ENCODE assay signal across 1 cellular context in the genomic region with DNA sequence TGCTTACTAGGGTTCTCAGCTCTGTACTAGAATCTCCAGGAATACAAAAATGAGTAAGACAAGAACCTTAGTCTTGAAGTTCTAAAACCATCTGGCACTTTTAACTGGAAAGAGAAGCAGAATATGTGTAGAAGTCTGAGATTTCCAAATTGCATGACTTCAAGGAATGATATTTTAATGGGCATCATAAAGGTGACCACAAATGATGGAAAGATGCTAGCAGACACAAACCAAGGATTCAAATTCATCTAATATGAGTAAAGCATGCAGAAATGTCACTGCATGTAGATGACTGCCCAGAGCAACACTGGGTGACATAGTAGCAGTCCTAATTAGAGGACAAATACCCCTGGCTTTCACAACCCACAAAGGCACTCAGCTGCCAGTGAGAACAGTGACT.
TF ChIP-seq lines count a peak whose summit lies in the region.

No MANE protein-coding gene starts in this region.

TF ChIP-seq in GM12891, 5 proteins besides CTCF, POLR2A, EP300 and RAD21:
- no peak for TF ChIP-seq POU2F2 (IDR thresholded peaks at IDR 0.05; ENCODE audit: low read depth, low read length)
- TF ChIP-seq POLR2AphosphoS5 (IDR thresholded peaks at IDR 0.05; ENCODE audit: low read depth, low read length) = no peak
- TF ChIP-seq TAF1 (IDR thresholded peaks at IDR 0.05; ENCODE audit: low read depth, low read length) = no peak
- TF ChIP-seq PAX5 (IDR thresholded peaks at IDR 0.05; ENCODE audit: insufficient read depth, low read length, severe bottlenecking) = no peak
- TF ChIP-seq SPI1 (IDR thresholded peaks at IDR 0.05; ENCODE audit: low read depth, low read length) = no peak
